Comparison of ENCODE assay signal across 26 cellular contexts in genomic region chr6:352474-352873, GRCh38. TPM values are rescaled to one million over a fixed set of nuclear protein-coding genes. Genes with fewer than 3 reads are reported as not detected.
"Had no signal": no experiment of that assay in that cellular context is flagged by ENCODE, and none has a peak within 500 bp of the region (broad histone marks: within the 10 kb centered on the region; RNA-seq: fewer than 3 reads in every experiment).

No MANE protein-coding gene starts in this region.

- H3K4me3 ChIP-seq: colonic mucosa, dorsolateral prefrontal cortex, gastrocnemius medialis, hepatocyte, ovary, prostate gland, spleen, thoracic aorta, uterus had no signal

- H3K27me3 ChIP-seq: colonic mucosa, gastrocnemius medialis, hepatocyte, ovary, spleen, uterus had no signal

- DNase-seq: activated CD4-positive, alpha-beta memory T cell treated with anti-CD3 and anti-CD28 coated beads for 36 hours; activated CD4-positive, alpha-beta T cell treated with anti-CD3 and anti-CD28 coated beads, Interleukin-2, amount 10 ng/mL, durations not matched to agents 24 days and 14 days; activated CD4-positive, CD25-positive, alpha-beta regulatory T cell treated with anti-CD3 and anti-CD28 coated beads, Interleukin-2, amount 50 U/mL, for 72 hours; activated naive CD4-positive, alpha-beta T cell; activated T-cell treated with anti-CD3 and anti-CD28 coated beads, Interleukin-2, amount 50 U/mL, for 4 hours; colonic mucosa; effector memory CD4-positive, alpha-beta T cell; erythroblast; gastrocnemius medialis; glutamatergic neuron; islet precursor cell; naive thymus-derived CD4-positive, alpha-beta T cell; spleen; stimulated activated naive CD8-positive, alpha-beta T cell treated with anti-CD3 and anti-CD28 coated beads, Interleukin-15, Interleukin-2, amounts not matched to agents 100 U/mL and 50 U/mL, for 24 hours; SW 1271; T-helper 17 cell; T1000; trophoblast cell; uterus had no signal

- H3K4me1 ChIP-seq: colonic mucosa, gastrocnemius medialis, uterus had no signal

- H3K79me2 ChIP-seq: hepatocyte had no signal

- H3K9me3 ChIP-seq: colonic mucosa, gastrocnemius medialis, ovary, prostate gland, spleen, thoracic aorta, uterus had no signal

- H3K36me3 ChIP-seq: colonic mucosa, ovary, prostate gland, uterus had no signal

- H2AFZ ChIP-seq: hepatocyte had no signal

- ATAC-seq: activated T-cell treated with anti-CD3 and anti-CD28 coated beads, Interleukin-2, amount 50 U/mL, for 4 hours; gastrocnemius medialis; naive thymus-derived CD4-positive, alpha-beta T cell; stimulated activated naive CD8-positive, alpha-beta T cell treated with anti-CD3 and anti-CD28 coated beads, Interleukin-15, Interleukin-2, amounts not matched to agents 100 U/mL and 50 U/mL, for 24 hours; T-helper 17 cell had no signal

- H3K4me2 ChIP-seq: hepatocyte had no signal

- H3K27ac ChIP-seq: colonic mucosa, dorsolateral prefrontal cortex, gastrocnemius medialis, hepatocyte, ovary, prostate gland, spleen, thoracic aorta, uterus had no signal

RNA-seq across cellular contexts. Expression of gene IRF4, which starts 39.1 kb away (rescaled TPM):
- total RNA-seq: bronchial epithelial cell, mesothelial cell of epicardium had no signal
